In genomic region chr10:94485094-94485493, GRCh38 we compare ENCODE assay signal across 21 cellular contexts.
A peak's percentile ranks its signal among the peaks of the same experiment; 100 is the strongest.
DNase-seq lines count a peak whose midpoint lies in the region; ATAC-seq, FAIRE-seq and TF ChIP-seq lines count a peak whose summit lies in the region.
"Had no signal": no experiment of that assay in that cellular context is flagged by ENCODE, and none has a peak within 500 bp of the region (broad histone marks: within the 10 kb centered on the region; RNA-seq: fewer than 3 reads in every experiment).

No MANE protein-coding gene starts in this region.

- H3K36me3 ChIP-seq in HepG2 (replicated peaks in 1 of 2; ENCODE audit: control insufficient read depth in 1 of 2, insufficient read depth in 2 of 2, low read length in 2 of 2) (no peaks in the 10 kb centered on the region), right lobe of liver (no peaks in the 10 kb centered on the region), pancreas (no peaks in the 10 kb centered on the region)
- H3K36me3 ChIP-seq: BE2C, HAP-1 had no signal

- no peak overlapping the region for H2AFZ ChIP-seq in HepG2 (ENCODE audit: low read length)
- H2AFZ ChIP-seq: GM23338 had no signal

- no peak for TF ChIP-seq RAD21 in HepG2 (CRISPR knock-in tag; IDR thresholded peaks at IDR 0.05)

- H4K20me1 ChIP-seq in HepG2 (ENCODE audit: insufficient read depth, low read length): no peaks in the 10 kb centered on the region

- H3K4me3 Mint-ChIP-seq in effector memory CD8-positive, alpha-beta T cell: no peak overlapping the region
- H3K4me3 Mint-ChIP-seq: CD14-positive monocyte; CD4-positive, alpha-beta T cell; CD8-positive, alpha-beta memory T cell; GM23338; HFFc6 had no signal

- no peaks in the 10 kb centered on the region for H3K79me2 ChIP-seq in HepG2 (ENCODE audit: insufficient read depth, low read length)

- H3K4me3 ChIP-seq in HepG2 (replicated peaks in 1 of 3; ENCODE audit: insufficient read depth in 1 of 3, low read depth in 2 of 3, low read length in 3 of 3) (no peak overlapping the region), right lobe of liver (no peak overlapping the region), pancreas (no peak overlapping the region)
- H3K4me3 ChIP-seq: BLaER1 treated with 17β-estradiol and CSF1 and Interleukin-3, amounts not matched to agents 10 nM and 100 nM; GM23338; HAP-1 had no signal

- intact Hi-C loops in HepG2 (cut with micrococcal nuclease; ENCODE audit: unreplicated experiment) (no loop called here), right lobe of liver (cut with DNase I) (no loop called here), pancreas (cut with DNase I) (no loop called here)

- ATAC-seq in HepG2 (no peak), right lobe of liver (no peak), pancreas (no peak), HG03097 (IDR thresholded peaks at IDR 0.05; ENCODE audit: low FRiP score, unreplicated experiment) (no peak)
- ATAC-seq in effector memory CD8-positive, alpha-beta T cell (replicated peaks): no peak
- ATAC-seq: GM23338 had no signal

- H3K4me1 ChIP-seq in HepG2 (ENCODE audit: insufficient read depth, low read length) (peaks cover 9% of the 10 kb centered on the region), right lobe of liver (no peaks in the 10 kb centered on the region), pancreas (peaks cover 0 to 3% (median 0%) of the 10 kb centered on the region in 3 donors)
- H3K4me1 ChIP-seq: BE2C; BLaER1 treated with 17β-estradiol and CSF1 and Interleukin-3, amounts not matched to agents 10 nM and 100 nM; HAP-1 had no signal

- no peak overlapping the region for H3K27ac Mint-ChIP-seq in effector memory CD8-positive, alpha-beta T cell
- H3K27ac Mint-ChIP-seq: CD14-positive monocyte; CD4-positive, alpha-beta T cell; CD8-positive, alpha-beta memory T cell; GM23338; HFFc6 had no signal

- no peak overlapping the region for H3K4me2 ChIP-seq in HepG2 (ENCODE audit: low read depth, low read length)
- H3K4me2 ChIP-seq: BLaER1 treated with 17β-estradiol and CSF1 and Interleukin-3, amounts not matched to agents 10 nM and 100 nM; GM23338 had no signal

- 97% methylated on average over 1 of the region's 1 CpG for WGBS in HepG2 (ENCODE audit: low lambda C conversion rate)
- WGBS in right lobe of liver (ENCODE audit: insufficient coverage, low coverage, low lambda C conversion rate, missing lambda C conversion rate): 100% methylated on average over 1 of the region's 1 CpG
- WGBS in pancreas, 2 donors: 95 to 100% methylated on average over 1 of the region's 1 CpG

- no peaks in the 10 kb centered on the region for H3K9me3 Mint-ChIP-seq in effector memory CD8-positive, alpha-beta T cell

- peak; percentile 28 for FAIRE-seq in HepG2 (lab: Jason Lieb, UNC)
- FAIRE-seq in pancreas (lab: Jason Lieb, UNC): peak; percentile 34
- FAIRE-seq: GM12892, GM19239 had no signal

- no peaks in the 10 kb centered on the region for H3K27me3 ChIP-seq in HepG2 (ENCODE audit: control insufficient read depth in 1 of 2, insufficient read depth in 2 of 2, low read length in 2 of 2)
- H3K27me3 ChIP-seq in right lobe of liver: no peaks in the 10 kb centered on the region
- H3K27me3 ChIP-seq in pancreas: no peaks in the 10 kb centered on the region
- H3K27me3 ChIP-seq: BE2C; BLaER1 treated with 17β-estradiol and CSF1 and Interleukin-3, amounts not matched to agents 10 nM and 100 nM had no signal

- no peak for TF ChIP-seq POLR2A in HepG2 (IDR thresholded peaks at IDR 0.05; ENCODE audit: insufficient read depth in 1 of 2, low read depth in 2 of 2, low read length in 2 of 2)
- no peak for TF ChIP-seq POLR2A in right lobe of liver (IDR thresholded peaks at IDR 0.05)

- TF ChIP-seq CTCF in HepG2 (CRISPR knock-in tag; IDR thresholded peaks at IDR 0.05): no peak
- TF ChIP-seq CTCF in right lobe of liver (IDR thresholded peaks at IDR 0.05): no peak
- no peak for TF ChIP-seq CTCF in pancreas (IDR thresholded peaks at IDR 0.05)

- no peak overlapping the region for H3K9ac ChIP-seq in HepG2 (ENCODE audit: insufficient read depth, low read depth, low read length)
- H3K9ac ChIP-seq: BLaER1 treated with 17β-estradiol and CSF1 and Interleukin-3, amounts not matched to agents 10 nM and 100 nM had no signal

- H3K27me3 Mint-ChIP-seq in effector memory CD8-positive, alpha-beta T cell: peaks cover 8 to 14% of the 10 kb centered on the region in 2 donors

- TF ChIP-seq EP300 in HepG2 (IDR thresholded peaks at IDR 0.05; ENCODE audit: low read depth in 2 of 2, low read length in 2 of 2) (no peak), HepG2 (CRISPR knock-in tag; IDR thresholded peaks at IDR 0.05; ENCODE audit: borderline replicate concordance) (no peak)

- no TSS peak for BruUV-seq in HepG2 (replicated peaks; lab: Mats Ljungman, UMichigan)

- peaks cover 4% of the 10 kb centered on the region for H3K36me3 Mint-ChIP-seq in effector memory CD8-positive, alpha-beta T cell (ENCODE audit: insufficient read depth)

- CTCF ChIA-PET in HepG2 (lab: Yijun Ruan, JAX; ENCODE audit: low intra/inter-chr PET ratio, low total read pairs): no interaction called here

- no peaks in the 10 kb centered on the region for H3K4me1 Mint-ChIP-seq in effector memory CD8-positive, alpha-beta T cell (ENCODE audit: low read depth in 2 of 2)
- H3K4me1 Mint-ChIP-seq: CD14-positive monocyte; CD8-positive, alpha-beta memory T cell had no signal

- H3K27ac ChIP-seq in HepG2 (ENCODE audit: extremely low read length, insufficient read depth, low read length) (no peak overlapping the region), right lobe of liver (no peak overlapping the region), pancreas (no peak overlapping the region)
- H3K27ac ChIP-seq: 22Rv1; BLaER1 treated with 17β-estradiol and CSF1 and Interleukin-3, amounts not matched to agents 10 nM and 100 nM had no signal

- H3K9me3 ChIP-seq in HepG2 (ENCODE audit: low read length): no peaks in the 10 kb centered on the region
- peaks cover 0 to 7% (median 0%) of the 10 kb centered on the region in 4 donors for H3K9me3 ChIP-seq in right lobe of liver
- no peaks in the 10 kb centered on the region for H3K9me3 ChIP-seq in pancreas
- H3K9me3 ChIP-seq: BE2C, HAP-1 had no signal

- POLR2A ChIA-PET in HepG2 (lab: Yijun Ruan, JAX): no interaction called here

- in situ Hi-C loops in HepG2 (cut with HindIII; ENCODE audit: extremely low pct_ligation_motif_present, low pct_unique_long_range_greater_than_20kb): no loop called here

- no peak for DNase-seq in HepG2 (ENCODE audit: low spot score)
- no peak for DNase-seq in right lobe of liver
- peak; percentile 4 to 29 for DNase-seq in NCI-H526 (lab: John Stamatoyannopoulos, UW)
- DNase-seq in pancreas: no peak
- DNase-seq in effector memory CD8-positive, alpha-beta T cell: no peak
- DNase-seq: ACHN; AML-193; BE2C; CD4-positive, alpha-beta T cell; CD8-positive, alpha-beta memory T cell; DMS153; DND-41; HFFc6 had no signal

TF ChIP-seq in HepG2, 621 proteins besides CTCF, POLR2A, EP300 and RAD21:
- TF ChIP-seq MZF1 (CRISPR knock-in tag; IDR thresholded peaks at IDR 0.05; ENCODE audit: borderline replicate concordance) (no peak), HCFC1 (IDR thresholded peaks at IDR 0.05; ENCODE audit: low read depth, low read length) (no peak)
TF ChIP-seq in HepG2: peak in this region for 0.

Comparison
In these comparisons a context has a peak if more than half of its experiments do, and no peak if none do; other contexts are left out.
1. DNase-seq: peak in NCI-H526 (2 of 2); none in HepG2 (single experiment), right lobe of liver (0 of 3), pancreas (0 of 6) and effector memory CD8-positive, alpha-beta T cell (0 of 3).